Comparison of ENCODE assay signal across 1 cellular context in the genomic region with DNA sequence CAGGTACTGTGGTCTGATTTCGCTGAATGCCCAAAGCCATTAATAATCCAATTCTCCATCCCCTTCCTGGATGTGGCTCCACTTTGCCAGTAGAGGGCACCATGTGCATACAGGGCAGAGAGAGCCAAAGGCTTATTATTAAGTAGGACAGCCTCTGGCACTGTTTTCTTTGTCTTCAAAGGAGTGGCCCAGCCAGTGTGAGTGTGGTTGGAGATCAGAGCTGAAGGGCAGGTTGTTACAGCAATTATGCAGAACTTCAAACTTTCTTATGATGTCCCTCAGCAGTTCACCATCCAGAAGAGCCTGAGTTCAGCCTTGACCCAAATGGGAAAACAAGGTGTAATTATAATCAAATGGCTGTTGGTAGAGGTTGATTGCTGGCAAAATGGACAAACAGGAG.
TF ChIP-seq lines count a peak whose summit lies in the region.

No MANE protein-coding gene starts in this region.

TF ChIP-seq in H1, 55 proteins besides CTCF, POLR2A, EP300 and RAD21 (continued from another document):
- TF ChIP-seq, protein P1, sequence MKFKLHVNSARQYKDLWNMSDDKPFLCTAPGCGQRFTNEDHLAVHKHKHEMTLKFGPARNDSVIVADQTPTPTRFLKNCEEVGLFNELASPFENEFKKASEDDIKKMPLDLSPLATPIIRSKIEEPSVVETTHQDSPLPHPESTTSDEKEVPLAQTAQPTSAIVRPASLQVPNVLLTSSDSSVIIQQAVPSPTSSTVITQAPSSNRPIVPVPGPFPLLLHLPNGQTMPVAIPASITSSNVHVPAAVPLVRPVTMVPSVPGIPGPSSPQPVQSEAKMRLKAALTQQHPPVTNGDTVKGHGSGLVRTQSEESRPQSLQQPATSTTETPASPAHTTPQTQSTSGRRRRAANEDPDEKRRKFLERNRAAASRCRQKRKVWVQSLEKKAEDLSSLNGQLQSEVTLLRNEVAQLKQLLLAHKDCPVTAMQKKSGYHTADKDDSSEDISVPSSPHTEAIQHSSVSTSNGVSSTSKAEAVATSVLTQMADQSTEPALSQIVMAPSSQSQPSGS (IDR thresholded peaks at IDR 0.05; ENCODE audit: low read length), result 0 out of 2 replicates have a peak, but pooled peaks have one; percentile 50
- no peak for TF ChIP-seq GABPA (IDR thresholded peaks at IDR 0.05; ENCODE audit: borderline replicate concordance, insufficient read depth, low read length)
- TF ChIP-seq, protein P2, sequence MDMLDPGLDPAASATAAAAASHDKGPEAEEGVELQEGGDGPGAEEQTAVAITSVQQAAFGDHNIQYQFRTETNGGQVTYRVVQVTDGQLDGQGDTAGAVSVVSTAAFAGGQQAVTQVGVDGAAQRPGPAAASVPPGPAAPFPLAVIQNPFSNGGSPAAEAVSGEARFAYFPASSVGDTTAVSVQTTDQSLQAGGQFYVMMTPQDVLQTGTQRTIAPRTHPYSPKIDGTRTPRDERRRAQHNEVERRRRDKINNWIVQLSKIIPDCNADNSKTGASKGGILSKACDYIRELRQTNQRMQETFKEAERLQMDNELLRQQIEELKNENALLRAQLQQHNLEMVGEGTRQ (IDR thresholded peaks at IDR 0.05; ENCODE audit: low read length), result no peak
- TF ChIP-seq RXRA (IDR thresholded peaks at IDR 0.05; ENCODE audit: insufficient read depth, low read depth, low read length), result 0 out of 2 replicates have a peak, but pooled peaks have one; percentile 30
- no peak for TF ChIP-seq TBP (IDR thresholded peaks at IDR 0.05; ENCODE audit: low read depth, low read length)
- no peak for TF ChIP-seq ZNF274 (IDR thresholded peaks at IDR 0.05; ENCODE audit: borderline replicate concordance, extremely low read depth, low read length)
- TF ChIP-seq TCF12 (IDR thresholded peaks at IDR 0.05; ENCODE audit: low read depth, low read length), result no peak
- no peak for TF ChIP-seq CBX5 (IDR thresholded peaks at IDR 0.05; ENCODE audit: low read depth, low read length)
- TF ChIP-seq NRF1 (IDR thresholded peaks at IDR 0.05; ENCODE audit: low read depth, low read length), result no peak
- TF ChIP-seq RBBP5 (IDR thresholded peaks at IDR 0.05; ENCODE audit: borderline replicate concordance, low read depth, low read length), result no peak
- TF ChIP-seq YY1 (IDR thresholded peaks at IDR 0.05; ENCODE audit: low read depth, low read length), result peak; percentile 43; the same call in 1 of the 2 replicates
- no peak for TF ChIP-seq SUZ12 (IDR thresholded peaks at IDR 0.05; ENCODE audit: low read length)
